4 cellular contexts compared by ENCODE assay signal in genomic region chr15:28660744-28661143, GRCh38. TPM values are rescaled to one million over a fixed set of nuclear protein-coding genes. Genes with fewer than 3 reads are reported as not detected.
"Had no signal": no experiment of that assay in that cellular context is flagged by ENCODE, and none has a peak within 500 bp of the region (broad histone marks: within the 10 kb centered on the region; RNA-seq: fewer than 3 reads in every experiment).

No MANE protein-coding gene starts in this region.

RNA-seq across cellular contexts. Expression of gene GOLGA8M, which starts 51.5 kb away (rescaled TPM):
- total RNA-seq: GM23248, H1, H7, H9 had no signal
- polyA plus RNA-seq: H1 had no signal
